In genomic region chr9:105694320-105694847, GRCh38 we compare ENCODE assay signal across 1 cellular context.
TF ChIP-seq lines count a peak whose summit lies in the region.

A gene with protein sequence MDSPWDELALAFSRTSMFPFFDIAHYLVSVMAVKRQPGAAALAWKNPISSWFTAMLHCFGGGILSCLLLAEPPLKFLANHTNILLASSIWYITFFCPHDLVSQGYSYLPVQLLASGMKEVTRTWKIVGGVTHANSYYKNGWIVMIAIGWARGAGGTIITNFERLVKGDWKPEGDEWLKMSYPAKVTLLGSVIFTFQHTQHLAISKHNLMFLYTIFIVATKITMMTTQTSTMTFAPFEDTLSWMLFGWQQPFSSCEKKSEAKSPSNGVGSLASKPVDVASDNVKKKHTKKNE (plus strand): TSS chr9:105694541. CDS start chr9:105694661, 120 bp downstream.

TF ChIP-seq in K562, 482 proteins besides CTCF, POLR2A, EP300 and RAD21 (continued from another document and continues in another):
- TF ChIP-seq, protein P1, sequence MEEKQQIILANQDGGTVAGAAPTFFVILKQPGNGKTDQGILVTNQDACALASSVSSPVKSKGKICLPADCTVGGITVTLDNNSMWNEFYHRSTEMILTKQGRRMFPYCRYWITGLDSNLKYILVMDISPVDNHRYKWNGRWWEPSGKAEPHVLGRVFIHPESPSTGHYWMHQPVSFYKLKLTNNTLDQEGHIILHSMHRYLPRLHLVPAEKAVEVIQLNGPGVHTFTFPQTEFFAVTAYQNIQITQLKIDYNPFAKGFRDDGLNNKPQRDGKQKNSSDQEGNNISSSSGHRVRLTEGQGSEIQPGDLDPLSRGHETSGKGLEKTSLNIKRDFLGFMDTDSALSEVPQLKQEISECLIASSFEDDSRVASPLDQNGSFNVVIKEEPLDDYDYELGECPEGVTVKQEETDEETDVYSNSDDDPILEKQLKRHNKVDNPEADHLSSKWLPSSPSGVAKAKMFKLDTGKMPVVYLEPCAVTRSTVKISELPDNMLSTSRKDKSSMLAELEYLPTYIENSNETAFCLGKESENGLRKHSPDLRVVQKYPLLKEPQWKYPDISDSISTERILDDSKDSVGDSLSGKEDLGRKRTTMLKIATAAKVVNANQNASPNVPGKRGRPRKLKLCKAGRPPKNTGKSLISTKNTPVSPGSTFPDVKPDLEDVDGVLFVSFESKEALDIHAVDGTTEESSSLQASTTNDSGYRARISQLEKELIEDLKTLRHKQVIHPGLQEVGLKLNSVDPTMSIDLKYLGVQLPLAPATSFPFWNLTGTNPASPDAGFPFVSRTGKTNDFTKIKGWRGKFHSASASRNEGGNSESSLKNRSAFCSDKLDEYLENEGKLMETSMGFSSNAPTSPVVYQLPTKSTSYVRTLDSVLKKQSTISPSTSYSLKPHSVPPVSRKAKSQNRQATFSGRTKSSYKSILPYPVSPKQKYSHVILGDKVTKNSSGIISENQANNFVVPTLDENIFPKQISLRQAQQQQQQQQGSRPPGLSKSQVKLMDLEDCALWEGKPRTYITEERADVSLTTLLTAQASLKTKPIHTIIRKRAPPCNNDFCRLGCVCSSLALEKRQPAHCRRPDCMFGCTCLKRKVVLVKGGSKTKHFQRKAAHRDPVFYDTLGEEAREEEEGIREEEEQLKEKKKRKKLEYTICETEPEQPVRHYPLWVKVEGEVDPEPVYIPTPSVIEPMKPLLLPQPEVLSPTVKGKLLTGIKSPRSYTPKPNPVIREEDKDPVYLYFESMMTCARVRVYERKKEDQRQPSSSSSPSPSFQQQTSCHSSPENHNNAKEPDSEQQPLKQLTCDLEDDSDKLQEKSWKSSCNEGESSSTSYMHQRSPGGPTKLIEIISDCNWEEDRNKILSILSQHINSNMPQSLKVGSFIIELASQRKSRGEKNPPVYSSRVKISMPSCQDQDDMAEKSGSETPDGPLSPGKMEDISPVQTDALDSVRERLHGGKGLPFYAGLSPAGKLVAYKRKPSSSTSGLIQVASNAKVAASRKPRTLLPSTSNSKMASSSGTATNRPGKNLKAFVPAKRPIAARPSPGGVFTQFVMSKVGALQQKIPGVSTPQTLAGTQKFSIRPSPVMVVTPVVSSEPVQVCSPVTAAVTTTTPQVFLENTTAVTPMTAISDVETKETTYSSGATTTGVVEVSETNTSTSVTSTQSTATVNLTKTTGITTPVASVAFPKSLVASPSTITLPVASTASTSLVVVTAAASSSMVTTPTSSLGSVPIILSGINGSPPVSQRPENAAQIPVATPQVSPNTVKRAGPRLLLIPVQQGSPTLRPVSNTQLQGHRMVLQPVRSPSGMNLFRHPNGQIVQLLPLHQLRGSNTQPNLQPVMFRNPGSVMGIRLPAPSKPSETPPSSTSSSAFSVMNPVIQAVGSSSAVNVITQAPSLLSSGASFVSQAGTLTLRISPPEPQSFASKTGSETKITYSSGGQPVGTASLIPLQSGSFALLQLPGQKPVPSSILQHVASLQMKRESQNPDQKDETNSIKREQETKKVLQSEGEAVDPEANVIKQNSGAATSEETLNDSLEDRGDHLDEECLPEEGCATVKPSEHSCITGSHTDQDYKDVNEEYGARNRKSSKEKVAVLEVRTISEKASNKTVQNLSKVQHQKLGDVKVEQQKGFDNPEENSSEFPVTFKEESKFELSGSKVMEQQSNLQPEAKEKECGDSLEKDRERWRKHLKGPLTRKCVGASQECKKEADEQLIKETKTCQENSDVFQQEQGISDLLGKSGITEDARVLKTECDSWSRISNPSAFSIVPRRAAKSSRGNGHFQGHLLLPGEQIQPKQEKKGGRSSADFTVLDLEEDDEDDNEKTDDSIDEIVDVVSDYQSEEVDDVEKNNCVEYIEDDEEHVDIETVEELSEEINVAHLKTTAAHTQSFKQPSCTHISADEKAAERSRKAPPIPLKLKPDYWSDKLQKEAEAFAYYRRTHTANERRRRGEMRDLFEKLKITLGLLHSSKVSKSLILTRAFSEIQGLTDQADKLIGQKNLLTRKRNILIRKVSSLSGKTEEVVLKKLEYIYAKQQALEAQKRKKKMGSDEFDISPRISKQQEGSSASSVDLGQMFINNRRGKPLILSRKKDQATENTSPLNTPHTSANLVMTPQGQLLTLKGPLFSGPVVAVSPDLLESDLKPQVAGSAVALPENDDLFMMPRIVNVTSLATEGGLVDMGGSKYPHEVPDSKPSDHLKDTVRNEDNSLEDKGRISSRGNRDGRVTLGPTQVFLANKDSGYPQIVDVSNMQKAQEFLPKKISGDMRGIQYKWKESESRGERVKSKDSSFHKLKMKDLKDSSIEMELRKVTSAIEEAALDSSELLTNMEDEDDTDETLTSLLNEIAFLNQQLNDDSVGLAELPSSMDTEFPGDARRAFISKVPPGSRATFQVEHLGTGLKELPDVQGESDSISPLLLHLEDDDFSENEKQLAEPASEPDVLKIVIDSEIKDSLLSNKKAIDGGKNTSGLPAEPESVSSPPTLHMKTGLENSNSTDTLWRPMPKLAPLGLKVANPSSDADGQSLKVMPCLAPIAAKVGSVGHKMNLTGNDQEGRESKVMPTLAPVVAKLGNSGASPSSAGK (IDR thresholded peaks at IDR 0.05), result no peak
- TF ChIP-seq YY1 (IDR thresholded peaks at IDR 0.05; ENCODE audit: borderline replicate concordance in 1 of 3, control insufficient read depth in 1 of 3, extremely low read depth in 1 of 3, insufficient read depth in 3 of 3, insufficient read length in 1 of 3, insufficient replicate concordance in 2 of 3, low read depth in 1 of 3, low read length in 2 of 3) (peak in 2 of 3 experiments; percentile 34 to 63), DPF2 (IDR thresholded peaks at IDR 0.05) (no peak), ZNF75A (CRISPR knock-in tag; IDR thresholded peaks at IDR 0.05) (no peak), JUND (IDR thresholded peaks at IDR 0.05; ENCODE audit: borderline replicate concordance, low read depth, low read length) (no peak), JUND (tag; IDR thresholded peaks at IDR 0.05; ENCODE audit: borderline replicate concordance, low read depth, low read length) (no peak), PHF8 (IDR thresholded peaks at IDR 0.05; ENCODE audit: borderline replicate concordance, low read length) (peak; percentile 82; the same call in 1 of the 2 replicates), CREB1 (IDR thresholded peaks at IDR 0.05) (no peak; the same call in 1 of the 2 replicates), CREB1 (CRISPR knock-in tag; IDR thresholded peaks at IDR 0.05) (no peak), EGR1 (conservative IDR thresholded peaks at IDR 0.05) (no peak), ZNF57 (CRISPR knock-in tag; IDR thresholded peaks at IDR 0.05) (no peak), ETV5 (CRISPR knock-in tag; IDR thresholded peaks at IDR 0.05; ENCODE audit: low read depth) (no peak), POLR3G (IDR thresholded peaks at IDR 0.05; ENCODE audit: extremely low read depth, insufficient read length, insufficient replicate concordance) (no peak), NKRF (IDR thresholded peaks at IDR 0.05; ENCODE audit: borderline replicate concordance) (no peak), ZNF311 (CRISPR knock-in tag; IDR thresholded peaks at IDR 0.05) (no peak), NR2C1 (IDR thresholded peaks at IDR 0.05) (no peak), NR2C1 (tag; IDR thresholded peaks at IDR 0.05) (no peak), TBL1XR1 (IDR thresholded peaks at IDR 0.05; ENCODE audit: low read length in 2 of 2) (no peak), RBBP5 (IDR thresholded peaks at IDR 0.05; ENCODE audit: borderline replicate concordance, insufficient read depth, low read length, poor library complexity, severe bottlenecking) (peak; percentile 49), ZNF217 (CRISPR knock-in tag; IDR thresholded peaks at IDR 0.05) (no peak), ZNF644 (tag; IDR thresholded peaks at IDR 0.05; ENCODE audit: low read depth) (no peak)
- TF ChIP-seq, protein P2, sequence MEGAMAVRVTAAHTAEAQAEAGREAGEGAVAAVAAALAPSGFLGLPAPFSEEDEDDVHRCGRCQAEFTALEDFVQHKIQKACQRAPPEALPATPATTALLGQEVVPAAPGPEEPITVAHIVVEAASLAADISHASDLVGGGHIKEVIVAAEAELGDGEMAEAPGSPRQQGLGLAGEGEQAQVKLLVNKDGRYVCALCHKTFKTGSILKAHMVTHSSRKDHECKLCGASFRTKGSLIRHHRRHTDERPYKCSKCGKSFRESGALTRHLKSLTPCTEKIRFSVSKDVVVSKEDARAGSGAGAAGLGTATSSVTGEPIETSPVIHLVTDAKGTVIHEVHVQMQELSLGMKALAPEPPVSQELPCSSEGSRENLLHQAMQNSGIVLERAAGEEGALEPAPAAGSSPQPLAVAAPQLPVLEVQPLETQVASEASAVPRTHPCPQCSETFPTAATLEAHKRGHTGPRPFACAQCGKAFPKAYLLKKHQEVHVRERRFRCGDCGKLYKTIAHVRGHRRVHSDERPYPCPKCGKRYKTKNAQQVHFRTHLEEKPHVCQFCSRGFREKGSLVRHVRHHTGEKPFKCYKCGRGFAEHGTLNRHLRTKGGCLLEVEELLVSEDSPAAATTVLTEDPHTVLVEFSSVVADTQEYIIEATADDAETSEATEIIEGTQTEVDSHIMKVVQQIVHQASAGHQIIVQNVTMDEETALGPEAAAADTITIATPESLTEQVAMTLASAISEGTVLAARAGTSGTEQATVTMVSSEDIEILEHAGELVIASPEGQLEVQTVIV (CRISPR knock-in tag; IDR thresholded peaks at IDR 0.05; ENCODE audit: borderline replicate concordance), result no peak
- TF ChIP-seq, protein P3, sequence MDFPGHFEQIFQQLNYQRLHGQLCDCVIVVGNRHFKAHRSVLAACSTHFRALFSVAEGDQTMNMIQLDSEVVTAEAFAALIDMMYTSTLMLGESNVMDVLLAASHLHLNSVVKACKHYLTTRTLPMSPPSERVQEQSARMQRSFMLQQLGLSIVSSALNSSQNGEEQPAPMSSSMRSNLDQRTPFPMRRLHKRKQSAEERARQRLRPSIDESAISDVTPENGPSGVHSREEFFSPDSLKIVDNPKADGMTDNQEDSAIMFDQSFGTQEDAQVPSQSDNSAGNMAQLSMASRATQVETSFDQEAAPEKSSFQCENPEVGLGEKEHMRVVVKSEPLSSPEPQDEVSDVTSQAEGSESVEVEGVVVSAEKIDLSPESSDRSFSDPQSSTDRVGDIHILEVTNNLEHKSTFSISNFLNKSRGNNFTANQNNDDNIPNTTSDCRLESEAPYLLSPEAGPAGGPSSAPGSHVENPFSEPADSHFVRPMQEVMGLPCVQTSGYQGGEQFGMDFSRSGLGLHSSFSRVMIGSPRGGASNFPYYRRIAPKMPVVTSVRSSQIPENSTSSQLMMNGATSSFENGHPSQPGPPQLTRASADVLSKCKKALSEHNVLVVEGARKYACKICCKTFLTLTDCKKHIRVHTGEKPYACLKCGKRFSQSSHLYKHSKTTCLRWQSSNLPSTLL (IDR thresholded peaks at IDR 0.05), result no peak
- TF ChIP-seq, protein P4, sequence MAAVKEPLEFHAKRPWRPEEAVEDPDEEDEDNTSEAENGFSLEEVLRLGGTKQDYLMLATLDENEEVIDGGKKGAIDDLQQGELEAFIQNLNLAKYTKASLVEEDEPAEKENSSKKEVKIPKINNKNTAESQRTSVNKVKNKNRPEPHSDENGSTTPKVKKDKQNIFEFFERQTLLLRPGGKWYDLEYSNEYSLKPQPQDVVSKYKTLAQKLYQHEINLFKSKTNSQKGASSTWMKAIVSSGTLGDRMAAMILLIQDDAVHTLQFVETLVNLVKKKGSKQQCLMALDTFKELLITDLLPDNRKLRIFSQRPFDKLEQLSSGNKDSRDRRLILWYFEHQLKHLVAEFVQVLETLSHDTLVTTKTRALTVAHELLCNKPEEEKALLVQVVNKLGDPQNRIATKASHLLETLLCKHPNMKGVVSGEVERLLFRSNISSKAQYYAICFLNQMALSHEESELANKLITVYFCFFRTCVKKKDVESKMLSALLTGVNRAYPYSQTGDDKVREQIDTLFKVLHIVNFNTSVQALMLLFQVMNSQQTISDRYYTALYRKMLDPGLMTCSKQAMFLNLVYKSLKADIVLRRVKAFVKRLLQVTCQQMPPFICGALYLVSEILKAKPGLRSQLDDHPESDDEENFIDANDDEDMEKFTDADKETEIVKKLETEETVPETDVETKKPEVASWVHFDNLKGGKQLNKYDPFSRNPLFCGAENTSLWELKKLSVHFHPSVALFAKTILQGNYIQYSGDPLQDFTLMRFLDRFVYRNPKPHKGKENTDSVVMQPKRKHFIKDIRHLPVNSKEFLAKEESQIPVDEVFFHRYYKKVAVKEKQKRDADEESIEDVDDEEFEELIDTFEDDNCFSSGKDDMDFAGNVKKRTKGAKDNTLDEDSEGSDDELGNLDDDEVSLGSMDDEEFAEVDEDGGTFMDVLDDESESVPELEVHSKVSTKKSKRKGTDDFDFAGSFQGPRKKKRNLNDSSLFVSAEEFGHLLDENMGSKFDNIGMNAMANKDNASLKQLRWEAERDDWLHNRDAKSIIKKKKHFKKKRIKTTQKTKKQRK (IDR thresholded peaks at IDR 0.05; ENCODE audit: borderline replicate concordance, low read depth, low read length), result no peak
- TF ChIP-seq, protein P5, sequence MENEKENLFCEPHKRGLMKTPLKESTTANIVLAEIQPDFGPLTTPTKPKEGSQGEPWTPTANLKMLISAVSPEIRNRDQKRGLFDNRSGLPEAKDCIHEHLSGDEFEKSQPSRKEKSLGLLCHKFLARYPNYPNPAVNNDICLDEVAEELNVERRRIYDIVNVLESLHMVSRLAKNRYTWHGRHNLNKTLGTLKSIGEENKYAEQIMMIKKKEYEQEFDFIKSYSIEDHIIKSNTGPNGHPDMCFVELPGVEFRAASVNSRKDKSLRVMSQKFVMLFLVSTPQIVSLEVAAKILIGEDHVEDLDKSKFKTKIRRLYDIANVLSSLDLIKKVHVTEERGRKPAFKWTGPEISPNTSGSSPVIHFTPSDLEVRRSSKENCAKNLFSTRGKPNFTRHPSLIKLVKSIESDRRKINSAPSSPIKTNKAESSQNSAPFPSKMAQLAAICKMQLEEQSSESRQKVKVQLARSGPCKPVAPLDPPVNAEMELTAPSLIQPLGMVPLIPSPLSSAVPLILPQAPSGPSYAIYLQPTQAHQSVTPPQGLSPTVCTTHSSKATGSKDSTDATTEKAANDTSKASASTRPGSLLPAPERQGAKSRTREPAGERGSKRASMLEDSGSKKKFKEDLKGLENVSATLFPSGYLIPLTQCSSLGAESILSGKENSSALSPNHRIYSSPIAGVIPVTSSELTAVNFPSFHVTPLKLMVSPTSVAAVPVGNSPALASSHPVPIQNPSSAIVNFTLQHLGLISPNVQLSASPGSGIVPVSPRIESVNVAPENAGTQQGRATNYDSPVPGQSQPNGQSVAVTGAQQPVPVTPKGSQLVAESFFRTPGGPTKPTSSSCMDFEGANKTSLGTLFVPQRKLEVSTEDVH (IDR thresholded peaks at IDR 0.05; ENCODE audit: low read depth, partially characterized antibody), result no peak
- TF ChIP-seq, protein P6, sequence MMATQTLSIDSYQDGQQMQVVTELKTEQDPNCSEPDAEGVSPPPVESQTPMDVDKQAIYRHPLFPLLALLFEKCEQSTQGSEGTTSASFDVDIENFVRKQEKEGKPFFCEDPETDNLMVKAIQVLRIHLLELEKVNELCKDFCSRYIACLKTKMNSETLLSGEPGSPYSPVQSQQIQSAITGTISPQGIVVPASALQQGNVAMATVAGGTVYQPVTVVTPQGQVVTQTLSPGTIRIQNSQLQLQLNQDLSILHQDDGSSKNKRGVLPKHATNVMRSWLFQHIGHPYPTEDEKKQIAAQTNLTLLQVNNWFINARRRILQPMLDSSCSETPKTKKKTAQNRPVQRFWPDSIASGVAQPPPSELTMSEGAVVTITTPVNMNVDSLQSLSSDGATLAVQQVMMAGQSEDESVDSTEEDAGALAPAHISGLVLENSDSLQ (IDR thresholded peaks at IDR 0.05), result no peak
